In genomic region chr3:130085881-130086280, GRCh38 we compare ENCODE assay signal across 32 cellular contexts. TPM values are rescaled to one million over a fixed set of nuclear protein-coding genes. Genes with fewer than 3 reads are reported as not detected.
"Had no signal": no experiment of that assay in that cellular context is flagged by ENCODE, and none has a peak within 500 bp of the region (broad histone marks: within the 10 kb centered on the region; RNA-seq: fewer than 3 reads in every experiment).

No MANE protein-coding gene starts in this region.

- ATAC-seq: left cardiac atrium; left lung; mucosa of descending colon; natural killer cell treated with Interleukin-12 subunit alpha and Interleukin-12 subunit beta and Interleukin-15 and Interleukin-18, amount 100 ng/mL, for 72 hours; sciatic nerve; stimulated activated effector memory CD8-positive, alpha-beta T cell treated with anti-CD3 and anti-CD28 coated beads, Interleukin-12 subunit alpha, Interleukin-12 subunit beta, amount 100 ng/mL, for 72 hours had no signal

- H3K36me3 ChIP-seq: esophagus squamous epithelium, left lung, stomach, thyroid gland, vagina had no signal

- H3K36me3 Mint-ChIP-seq: mesothelial cell of epicardium; naive B cell; natural killer cell treated with Interleukin-12 subunit alpha and Interleukin-12 subunit beta and Interleukin-15 and Interleukin-18, amount 100 ng/mL, for 72 hours; stimulated activated effector memory CD8-positive, alpha-beta T cell treated with anti-CD3 and anti-CD28 coated beads, Interleukin-12 subunit alpha, Interleukin-12 subunit beta, amount 100 ng/mL, for 72 hours had no signal

- H3K27ac ChIP-seq: esophagus squamous epithelium, left lung, parathyroid adenoma, stomach, thyroid gland, vagina had no signal

- H3K4me1 ChIP-seq: esophagus squamous epithelium, left lung, parathyroid adenoma, stomach, thyroid gland, vagina had no signal

- H3K4me3 ChIP-seq: esophagus squamous epithelium, left lung, mucosa of descending colon, stomach, thyroid gland, vagina had no signal

- H3K9me3 ChIP-seq: esophagus squamous epithelium, left lung, mucosa of descending colon, stomach, thyroid gland, vagina had no signal

- H3K27me3 ChIP-seq: esophagus squamous epithelium, left lung, stomach, thyroid gland, vagina had no signal

- H3K4me3 Mint-ChIP-seq: dendritic cell treated with granulocyte-macrophage colony-stimulating factor and Interleukin-4, amounts not matched to agents 40 ng/mL and 50 ng/mL, for 4 days; endodermal cell; mesothelial cell of epicardium; naive B cell; natural killer cell treated with Interleukin-12 subunit alpha and Interleukin-12 subunit beta and Interleukin-15 and Interleukin-18, amount 100 ng/mL, for 72 hours; neural crest cell; stimulated activated effector memory CD8-positive, alpha-beta T cell treated with anti-CD3 and anti-CD28 coated beads, Interleukin-12 subunit alpha, Interleukin-12 subunit beta, amount 100 ng/mL, for 72 hours had no signal

- H3K4me1 Mint-ChIP-seq: mesothelial cell of epicardium had no signal

- H3K27ac Mint-ChIP-seq: dendritic cell treated with granulocyte-macrophage colony-stimulating factor and Interleukin-4, amounts not matched to agents 40 ng/mL and 50 ng/mL, for 4 days; endodermal cell; mesothelial cell of epicardium; naive B cell; natural killer cell treated with Interleukin-12 subunit alpha and Interleukin-12 subunit beta and Interleukin-15 and Interleukin-18, amount 100 ng/mL, for 72 hours; progenitor cell of endocrine pancreas; stimulated activated effector memory CD8-positive, alpha-beta T cell treated with anti-CD3 and anti-CD28 coated beads, Interleukin-12 subunit alpha, Interleukin-12 subunit beta, amount 100 ng/mL, for 72 hours had no signal

- DNase-seq: effector CD8-positive, alpha-beta T cell; endodermal cell; erythroblast; esophagus squamous epithelium; kidney; left cardiac atrium; left lung; mesenchymal stem cell; mucosa of descending colon; naive B cell; stimulated activated CD4-positive, alpha-beta T cell treated with anti-CD3 and anti-CD28 coated beads, Interleukin-2, amount 100 ng/mL, for 24 hours; stimulated activated CD4-positive, alpha-beta T cell treated with anti-CD3 and anti-CD28 coated beads, Interleukin-4, amount 100 ng/mL, for 24 hours; stimulated activated naive CD4-positive, alpha-beta T cell treated with Interleukin-2 at 50 U/mL for 16 hours; stomach; thyroid gland; trophoblast cell had no signal

RNA-seq across cellular contexts. Expression of gene ALG1L2, which starts 4.2 kb away (rescaled TPM):
- total RNA-seq: endothelial cell of umbilical vein, esophagus squamous epithelium, frontal cortex, lower leg skin, lung microvascular endothelial cell, osteoblast, stomach, subcutaneous adipose tissue, temporal lobe, vagina had no signal
- polyA plus RNA-seq: endothelial cell of umbilical vein, stomach had no signal
